In the genomic region with DNA sequence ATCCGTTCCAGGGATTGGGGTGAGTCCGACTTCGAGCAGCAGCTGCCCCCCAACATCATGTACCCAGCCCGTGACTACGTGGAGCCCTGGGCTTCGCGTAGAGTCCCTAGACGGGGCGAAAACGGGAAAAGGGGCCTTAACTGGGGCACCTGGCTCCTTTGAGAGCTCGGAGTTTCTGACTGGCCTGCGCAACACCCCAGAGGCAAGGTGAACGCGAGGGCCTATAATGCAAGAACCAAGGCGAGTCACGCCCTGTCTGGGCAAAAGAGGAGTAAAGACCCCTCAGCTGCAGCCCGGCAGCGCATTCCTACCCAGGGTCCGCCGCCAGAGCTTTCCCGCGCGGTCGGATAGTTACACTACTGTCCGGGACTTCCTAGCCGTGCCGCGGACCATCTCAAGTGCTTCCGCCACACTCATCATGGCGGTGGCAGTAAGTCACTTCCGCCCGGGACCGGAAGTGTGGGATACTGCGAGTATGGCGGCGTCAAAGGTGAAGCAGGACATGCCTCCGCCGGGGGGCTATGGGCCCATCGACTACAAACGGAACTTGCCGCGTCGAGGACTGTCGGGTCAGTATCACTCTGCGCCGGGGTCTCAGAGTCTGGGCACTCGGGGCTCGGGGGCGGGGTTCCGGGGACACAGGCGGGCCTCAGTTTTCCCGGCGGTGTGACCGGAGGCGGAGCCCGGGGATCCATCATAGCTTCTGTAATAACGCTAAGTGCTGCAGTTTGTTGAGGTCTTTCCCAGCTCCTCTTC, we compare ENCODE assay signal across 8 cellular contexts. TPM values are rescaled to one million over a fixed set of nuclear protein-coding genes. Genes with fewer than 3 reads are reported as not detected.
A peak's percentile ranks its signal among the peaks of the same experiment; 100 is the strongest.
DNase-seq lines count a peak whose midpoint lies in the region; ATAC-seq and TF ChIP-seq lines count a peak whose summit lies in the region.

A gene (plus strand): TSS at position 462 of the 756 bp plus-strand sequence. CDS start 14 bp downstream, at position 476.

- ATAC-seq in GM21717 (IDR thresholded peaks at IDR 0.05; ENCODE audit: unreplicated experiment) (peak; percentile 82), esophagus mucosa (peak; percentile 90)

- H3K27me3 ChIP-seq in PC-9 (ENCODE audit: insufficient read depth, low read depth), result no peaks in the 10 kb centered on the region
- no peaks in the 10 kb centered on the region for H3K27me3 ChIP-seq in mucosa of stomach (ENCODE audit: control insufficient read depth, insufficient read depth, low read length)

- H3K4me2 ChIP-seq in PC-9, result peak within 1 kb of the TSS; percentile 84

- H3K4me1 ChIP-seq in PC-9 (replicated peaks; ENCODE audit: insufficient read depth) (peaks cover 10% of the 10 kb centered on the region), mucosa of stomach (ENCODE audit: control insufficient read depth, insufficient read depth, low read length) (peaks cover 7% of the 10 kb centered on the region)

- peak within 1 kb of the TSS; percentile 97 for H2AFZ ChIP-seq in PC-9

- no peaks in the 10 kb centered on the region for H3K9me3 ChIP-seq in PC-9 (ENCODE audit: insufficient read depth, low read depth)
- H3K9me3 ChIP-seq in mucosa of stomach (ENCODE audit: control insufficient read depth, low read length), result no peaks in the 10 kb centered on the region

- CTCF ChIA-PET in PC-9 (lab: Charles Lee), result no interaction called here

- peaks cover 8% of the 10 kb centered on the region; the same call in 1 of the 2 replicates for H4K20me1 ChIP-seq in PC-9 (ENCODE audit: insufficient read depth)

- DNase-seq in DMS153 (lab: John Stamatoyannopoulos, UW) (peak; percentile 83), KBM-7 (peak; percentile 95), PC-9 (peak; percentile 88 to 92)
- DNase-seq in activated T-cell treated with anti-CD3 and anti-CD28 coated beads, Interleukin-2, amount 50 U/mL, for 1 hour, result peak; percentile 98
- DNase-seq in stimulated activated CD8-positive, alpha-beta memory T cell treated with anti-CD3 and anti-CD28 coated beads, Interleukin-4, amount 100 ng/mL, for 48 hours, result peak; percentile 98

- H3F3A ChIP-seq in PC-9 (ENCODE audit: insufficient read depth, low read depth), result peaks cover 25% of the 10 kb centered on the region; the same call in 1 of the 2 replicates

- intact Hi-C loops in PC-9 (cut with micrococcal nuclease; ENCODE audit: unreplicated experiment), result no loop called here

- no peaks in the 10 kb centered on the region for H3K9me2 ChIP-seq in PC-9 (ENCODE audit: insufficient read depth)

- in situ Hi-C loops in KBM-7 (cut with MboI; ENCODE audit: low pct_unique_long_range_greater_than_20kb, low sequenced_read_pairs), result no loop called here

- H3K36me3 ChIP-seq in PC-9 (ENCODE audit: low read depth), result 0 out of 2 replicates have a peak, but pooled peaks cover 4% of the 10 kb centered on the region
- H3K36me3 ChIP-seq in mucosa of stomach (ENCODE audit: control insufficient read depth, insufficient read depth, low read length), result no peaks in the 10 kb centered on the region

- peaks cover 44% of the 10 kb centered on the region for H3K79me2 ChIP-seq in PC-9 (ENCODE audit: low read depth)

- POLR2A ChIA-PET in PC-9 (lab: Charles Lee; ENCODE audit: unreplicated experiment), result interaction anchor here (0.6 to 1.0 kb wide), 3 partner anchors 21 to 260 kb away, joined by 4 to 13 read pairs (median 4); no protein-coding TSS in a partner anchor

- H3K4me3 ChIP-seq in PC-9 (peak within 1 kb of the TSS; percentile 98), mucosa of stomach (ENCODE audit: low read length) (peak within 1 kb of the TSS; percentile 97)

- TF ChIP-seq CTCF in PC-9 (conservative IDR thresholded peaks at IDR 0.05), result peak; percentile 49; the same call in 1 of the 2 replicates

- peak within 1 kb of the TSS; percentile 59 for H3K27ac ChIP-seq in PC-9

- H3K9ac ChIP-seq in mucosa of stomach (ENCODE audit: low read length), result peak within 1 kb of the TSS; percentile 95

- BruUV-seq in PC-9 (replicated peaks; lab: Mats Ljungman, UMichigan), result TSS peak; percentile 84

RNA-seq across cellular contexts. Expression of the gene that starts here (rescaled TPM):
- total RNA-seq in PC-9 (2021), result 203 and 309 TPM in 2 replicates
- total RNA-seq in esophagus mucosa, result 314 TPM

Comparison
In these comparisons a context has a peak if more than half of its experiments do, and no peak if none do; other contexts are left out.
1. Peak in every context shown above with its lines: DNase-seq, ATAC-seq, H3K4me3 ChIP-seq and H3K27ac ChIP-seq.